8 cellular contexts compared by ENCODE assay signal in genomic region chr1:83931658-83932253, GRCh38.
DNase-seq lines count a peak whose midpoint lies in the region; ATAC-seq and TF ChIP-seq lines count a peak whose summit lies in the region.

No MANE protein-coding gene starts in this region.

- ATAC-seq in GM21423 (IDR thresholded peaks at IDR 0.05; ENCODE audit: unreplicated experiment) = peak; percentile 79
- peak; percentile 87 for ATAC-seq in SK-N-SH treated with all-trans-retinoic acid at 6 μM for 48 hours

- peak; percentile 2 for DNase-seq in activated T-cell treated with anti-CD3 and anti-CD28 coated beads for 24 hours (ENCODE audit: low read depth)
- DNase-seq in activated T-cell treated with anti-CD3 and anti-CD28 coated beads, Interleukin-2, amount 50 U/mL, for 48 hours = no peak
- peak; percentile 21 for DNase-seq in LNCaP clone FGC (ENCODE audit: low read depth)
- DNase-seq in epidermal melanocyte (ENCODE audit: insufficient read length, low spot score) = peak; percentile 45
- peak; percentile 30 for DNase-seq in mucosa of gallbladder (ENCODE audit: low spot score)
- DNase-seq in 8988T = no peak

- peak; percentile 67 for TF ChIP-seq CTCF in LNCaP clone FGC (IDR thresholded peaks at IDR 0.05; ENCODE audit: control insufficient read depth, extremely low read depth, insufficient read depth)

- H3K4me3 ChIP-seq in LNCaP clone FGC (ENCODE audit: low read depth, low read length) = no peak overlapping the region

TF ChIP-seq in SK-N-SH treated with all-trans-retinoic acid at 6 μM for 48 hours, 23 proteins besides CTCF, POLR2A, EP300 and RAD21:
- TF ChIP-seq CSRNP3 (CRISPR knock-in tag; IDR thresholded peaks at IDR 0.05) (no peak), OSR1 (CRISPR knock-in tag; IDR thresholded peaks at IDR 0.05) (no peak), GLIS3 (CRISPR knock-in tag; IDR thresholded peaks at IDR 0.05) (no peak), TCF4 (CRISPR knock-in tag; IDR thresholded peaks at IDR 0.05; ENCODE audit: borderline replicate concordance) (no peak), CREB5 (CRISPR knock-in tag; IDR thresholded peaks at IDR 0.05; ENCODE audit: low read depth) (no peak), POU6F1 (CRISPR knock-in tag; IDR thresholded peaks at IDR 0.05; ENCODE audit: borderline replicate concordance, low read depth) (no peak), ZFP3 (CRISPR knock-in tag; IDR thresholded peaks at IDR 0.05) (no peak), ESRRG (CRISPR knock-in tag; IDR thresholded peaks at IDR 0.05) (no peak), ZC3H10 (CRISPR knock-in tag; IDR thresholded peaks at IDR 0.05) (no peak), PPARA (CRISPR knock-in tag; IDR thresholded peaks at IDR 0.05; ENCODE audit: borderline replicate concordance) (no peak)

Comparison
In these comparisons a context has a peak if more than half of its experiments do, and no peak if none do; other contexts are left out.
1. DNase-seq: peak in activated T-cell treated with anti-CD3 and anti-CD28 coated beads for 24 hours (single experiment), LNCaP clone FGC (single experiment), epidermal melanocyte (single experiment) and mucosa of gallbladder (single experiment); none in activated T-cell treated with anti-CD3 and anti-CD28 coated beads, Interleukin-2, amount 50 U/mL, for 48 hours (0 of 2) and 8988T (single experiment).